ENCODE assay signal across 8 cellular contexts in genomic region chr15:45023659-45024320, GRCh38. TPM values are rescaled to one million over a fixed set of nuclear protein-coding genes. Genes with fewer than 3 reads are reported as not detected.
DNase-seq lines count a peak whose midpoint lies in the region; ATAC-seq and TF ChIP-seq lines count a peak whose summit lies in the region.

No MANE protein-coding gene starts in this region.

- no peaks in the 10 kb centered on the region for H3K9me3 Mint-ChIP-seq in CD8-positive, alpha-beta T cell
- no peaks in the 10 kb centered on the region for H3K9me3 Mint-ChIP-seq in activated CD8-positive, alpha-beta T cell treated with anti-CD3 and anti-CD28 coated beads, Interleukin-2, amount 10 ng/mL, durations not matched to agents 7 days and 5 days (ENCODE audit: insufficient read depth)

- CTCF ChIA-PET in CD8-positive, alpha-beta T cell (lab: Charles Lee), result interaction anchor here (0.7 to 1.3 kb wide), 3 partner anchors 14 to 116 kb away, joined by 3 to 4 read pairs (median 3); no protein-coding TSS in a partner anchor
- CTCF ChIA-PET in activated CD8-positive, alpha-beta T cell treated with anti-CD3 and anti-CD28 coated beads, Interleukin-2, amount 10 ng/mL, durations not matched to agents 7 days and 5 days (lab: Charles Lee), result interaction anchor here (0.8 to 2.3 kb wide), 5 partner anchors 12 to 445 kb away, joined by 3 to 13 read pairs (median 4); no protein-coding TSS in a partner anchor

- H3K27ac ChIP-seq in CD8-positive, alpha-beta T cell (ENCODE audit: low read depth, low read length), result no peak overlapping the region
- H3K27ac ChIP-seq in heart right ventricle, result peak overlapping the region in 9 of 10 donors; percentile 61 to 84 (median 81)

- no peak for ATAC-seq in CD8-positive, alpha-beta T cell
- ATAC-seq in activated CD8-positive, alpha-beta T cell treated with anti-CD3 and anti-CD28 coated beads, Interleukin-2, amount 10 ng/mL, durations not matched to agents 7 days and 5 days, result no peak
- ATAC-seq in heart right ventricle (peak in 3 of 8 donors; percentile 4 to 17 (median 12)), sciatic nerve (peak; percentile 43), GM21423 (IDR thresholded peaks at IDR 0.05; ENCODE audit: unreplicated experiment) (no peak)

- no peaks in the 10 kb centered on the region for H3K36me3 ChIP-seq in CD8-positive, alpha-beta T cell (ENCODE audit: insufficient read depth, low read length)
- H3K36me3 ChIP-seq in heart right ventricle, result no peaks in the 10 kb centered on the region

- H3K4me1 ChIP-seq in CD8-positive, alpha-beta T cell (ENCODE audit: insufficient read depth, low read length), result peaks cover 12% of the 10 kb centered on the region
- peaks cover 3 to 32% (median 13%) of the 10 kb centered on the region in 9 donors for H3K4me1 ChIP-seq in heart right ventricle

- H3K9me3 ChIP-seq in CD8-positive, alpha-beta T cell (ENCODE audit: low read length), result no peaks in the 10 kb centered on the region
- no peaks in the 10 kb centered on the region for H3K9me3 ChIP-seq in heart right ventricle

- peak overlapping the region; percentile 88 for H3K4me3 Mint-ChIP-seq in CD8-positive, alpha-beta T cell
- H3K4me3 Mint-ChIP-seq in activated CD8-positive, alpha-beta T cell treated with anti-CD3 and anti-CD28 coated beads, Interleukin-2, amount 10 ng/mL, durations not matched to agents 7 days and 5 days, result peak overlapping the region; percentile 81

- H3K27me3 ChIP-seq in CD8-positive, alpha-beta T cell (ENCODE audit: insufficient read depth, low read length), result no peaks in the 10 kb centered on the region
- H3K27me3 ChIP-seq in heart right ventricle, result peaks cover 0 to 12% (median 3%) of the 10 kb centered on the region in 7 donors

- DNase-seq in CD8-positive, alpha-beta T cell, result no peak
- DNase-seq in HT1080 (ENCODE audit: low read depth) (peak; percentile 57), heart right ventricle (no peak), sciatic nerve (ENCODE audit: low spot score) (no peak), NCI-H526 treated with DMSO at 0.1 percent for 48 hours (lab: John Stamatoyannopoulos, UW) (no peak), GM19240 (ENCODE audit: insufficient read length, low spot score) (no peak)
- no peak for DNase-seq in activated CD8-positive, alpha-beta T cell treated with anti-CD3 and anti-CD28 coated beads, Interleukin-2, amount 10 ng/mL, durations not matched to agents 7 days and 5 days

- peaks cover 12% of the 10 kb centered on the region for H3K27me3 Mint-ChIP-seq in CD8-positive, alpha-beta T cell (ENCODE audit: low read depth)
- peaks cover 18% of the 10 kb centered on the region for H3K27me3 Mint-ChIP-seq in activated CD8-positive, alpha-beta T cell treated with anti-CD3 and anti-CD28 coated beads, Interleukin-2, amount 10 ng/mL, durations not matched to agents 7 days and 5 days (ENCODE audit: low read depth)

- H3K27ac Mint-ChIP-seq in CD8-positive, alpha-beta T cell, result peak overlapping the region; percentile 22
- H3K27ac Mint-ChIP-seq in activated CD8-positive, alpha-beta T cell treated with anti-CD3 and anti-CD28 coated beads, Interleukin-2, amount 10 ng/mL, durations not matched to agents 7 days and 5 days, result peak overlapping the region; percentile 68

- H3K36me3 Mint-ChIP-seq in CD8-positive, alpha-beta T cell, result no peaks in the 10 kb centered on the region
- no peaks in the 10 kb centered on the region for H3K36me3 Mint-ChIP-seq in activated CD8-positive, alpha-beta T cell treated with anti-CD3 and anti-CD28 coated beads, Interleukin-2, amount 10 ng/mL, durations not matched to agents 7 days and 5 days (ENCODE audit: low read depth)

- intact Hi-C loops in CD8-positive, alpha-beta T cell (cut with DNase I, micrococcal nuclease), result loop anchor here in 1 of 2 experiments (1.0 to 10.0 kb wide), 4 partner anchors 161 to 736 kb away; partner anchors contain the start of genes CTDSPL2, GOLM2 and SHF
- intact Hi-C loops in heart right ventricle (cut with DNase I), result loop anchor here in 1 of 10 donors (5.0 kb wide), 1 partner anchor 51 kb away; no protein-coding TSS in a partner anchor
- intact Hi-C loops in sciatic nerve (cut with DNase I), result no loop called here

- POLR2A ChIA-PET in CD8-positive, alpha-beta T cell (lab: Charles Lee), result interaction anchor here (0.7 kb wide), 1 partner anchor 176 kb away, joined by 3 read pairs; no protein-coding TSS in a partner anchor
- POLR2A ChIA-PET in activated CD8-positive, alpha-beta T cell treated with anti-CD3 and anti-CD28 coated beads, Interleukin-2, amount 10 ng/mL, durations not matched to agents 7 days and 5 days (lab: Charles Lee), result no interaction called here

- peak overlapping the region; percentile 74 for H3K4me3 ChIP-seq in CD8-positive, alpha-beta T cell (ENCODE audit: low read depth, low read length)
- peak overlapping the region; percentile 48 to 90 (median 73) for H3K4me3 ChIP-seq in heart right ventricle

- peaks cover 36% of the 10 kb centered on the region for H3K4me1 Mint-ChIP-seq in CD8-positive, alpha-beta T cell (ENCODE audit: low read depth)
- peaks cover 32% of the 10 kb centered on the region for H3K4me1 Mint-ChIP-seq in activated CD8-positive, alpha-beta T cell treated with anti-CD3 and anti-CD28 coated beads, Interleukin-2, amount 10 ng/mL, durations not matched to agents 7 days and 5 days (ENCODE audit: low read depth)

- WGBS in heart right ventricle, 2 donors, result 31 to 40% methylated on average over 5 of the region's 5 CpGs

- no peak for TF ChIP-seq CTCF in CD8-positive, alpha-beta T cell (IDR thresholded peaks at IDR 0.05)
- no peak for TF ChIP-seq CTCF in heart right ventricle (IDR thresholded peaks at IDR 0.05)

RNA-seq across cellular contexts. Expression of gene SORD, which starts 0.8 kb away (rescaled TPM):
- total RNA-seq in CD8-positive, alpha-beta T cell, result 1 to 10 TPM; 1.2 to 1.4 TPM
- total RNA-seq in HT1080 (2014; rRNA removed; shearing (Covaris generic)), result 47.9 and 53.6 TPM in 2 replicates
- 37.3 and 37.6 TPM in 2 replicates for polyA plus RNA-seq in HT1080 (2015; cell fraction: cytosol; rRNA removed)
- polyA plus RNA-seq in HT1080 (2015; cell fraction: nucleus; rRNA removed), result 49.2 and 61.9 TPM in 2 replicates
- total RNA-seq in activated CD8-positive, alpha-beta T cell treated with anti-CD3 and anti-CD28 coated beads, Interleukin-2, amount 10 ng/mL, durations not matched to agents 7 days and 5 days, result 1 to 10 TPM; 7.1 to 7.5 TPM
- total RNA-seq in heart right ventricle, result 10 to 100 TPM in 8 of 10 donors, 1 to 10 TPM in 2; 8.3 to 15.2 (median 11.8) TPM
- polyA plus RNA-seq in heart right ventricle, result 1 to 10 TPM; 2.2 to 3.2 TPM
- 15.4 TPM for total RNA-seq in sciatic nerve
